8 cellular contexts compared by ENCODE assay signal in the genomic region with DNA sequence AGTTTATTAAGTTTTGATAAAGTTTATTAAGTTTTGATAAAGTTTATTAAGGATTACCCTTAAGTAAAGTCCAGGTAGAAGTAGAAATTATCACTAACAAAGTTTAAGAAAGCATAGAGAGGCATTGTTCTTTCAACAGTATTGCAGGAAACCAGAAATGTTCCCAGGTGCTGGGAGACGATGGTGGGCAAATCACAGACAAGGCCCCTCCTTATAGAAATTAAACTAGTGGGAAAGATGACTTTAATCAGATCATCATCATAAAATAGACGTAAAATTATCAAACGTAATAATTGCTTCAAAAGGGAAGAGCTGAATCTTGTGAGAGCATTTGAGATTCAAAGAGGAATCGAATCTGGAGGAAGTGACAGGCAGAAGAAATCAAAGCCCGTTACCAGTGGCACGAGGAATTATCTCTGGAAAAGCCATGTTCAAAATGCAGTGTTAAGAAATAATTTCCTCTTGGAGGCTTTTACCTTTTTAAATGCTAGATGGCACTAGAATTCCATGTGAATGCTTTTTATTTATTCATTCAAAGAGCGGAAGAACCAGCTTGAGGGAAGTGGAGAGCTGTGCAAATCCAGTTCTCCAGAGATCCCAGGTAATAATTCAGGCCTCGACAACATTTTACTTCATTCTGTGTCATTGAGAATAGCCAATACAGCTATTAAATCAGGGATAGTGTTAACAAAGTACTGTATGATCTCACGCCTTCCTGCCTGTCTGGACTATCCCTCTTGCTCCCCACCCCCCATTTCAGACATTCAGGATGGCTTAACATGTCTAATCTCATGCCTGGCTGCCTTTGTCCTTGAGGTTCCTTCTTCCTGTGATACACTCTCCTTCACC. TPM values are rescaled to one million over a fixed set of nuclear protein-coding genes. Genes with fewer than 3 reads are reported as not detected.
DNase-seq lines count a peak whose midpoint lies in the region; ATAC-seq, FAIRE-seq and TF ChIP-seq lines count a peak whose summit lies in the region.

No MANE protein-coding gene starts in this region.

- H3K4me1 ChIP-seq in K562 (replicated peaks in 1 of 2; ENCODE audit: control insufficient read depth in 2 of 2, insufficient read depth in 2 of 2, low read length in 2 of 2), result peaks cover 10 to 11% of the 10 kb centered on the region in 2 experiments; a peak in 4 of 5 replicates

- POLR2A ChIA-PET in K562 (lab: Yijun Ruan, JAX), result interaction anchor here (0.6 kb wide), 1 partner anchor 1083 kb away, joined by 3 read pairs; no protein-coding TSS in a partner anchor

- no peak for TF ChIP-seq EP300 in K562 (IDR thresholded peaks at IDR 0.05; ENCODE audit: low read length)

- in situ Hi-C loops in G401 (cut with HindIII; ENCODE audit: low sequenced_read_pairs) (no loop called here), K562 (cut with MboI) (loop anchor here (5.0 kb wide), 1 partner anchor 69 kb away; no protein-coding TSS in a partner anchor)

- FAIRE-seq in K562 (lab: Jason Lieb, UNC), result peak; percentile 57

- BruUV-seq in K562 (replicated peaks; lab: Mats Ljungman, UMichigan), result no TSS peak

- H3K9me3 ChIP-seq in K562 (replicated peaks; ENCODE audit: control insufficient read depth, insufficient read depth, low read depth, low read length), result no peaks in the 10 kb centered on the region

- peaks cover 5% of the 10 kb centered on the region; the same call in 1 of the 3 replicates for H3K36me3 ChIP-seq in K562 (ENCODE audit: control insufficient read depth, insufficient read depth, low read length)

- H3K27ac ChIP-seq in 22Rv1, result peak overlapping the region; percentile 54
- no peak overlapping the region for H3K27ac ChIP-seq in K562 (ENCODE audit: extremely low read depth, low read depth, low read length)

- peak; percentile 44 for TF ChIP-seq CTCF in 22Rv1 (IDR thresholded peaks at IDR 0.05)
- peak in 2 of 3 experiments; percentile 15 to 35; a peak in 2 of 6 replicates for TF ChIP-seq CTCF in K562 (IDR thresholded peaks at IDR 0.05 in 2 of 3, conservative IDR thresholded peaks at IDR 0.05 in 1 of 3; ENCODE audit: insufficient read depth in 2 of 3, low read depth in 1 of 3, low read length in 3 of 3)

- DNase-seq in G401 (ENCODE audit: low spot score), result peak; percentile 82
- DNase-seq in NCI-H226, result peak; percentile 32
- peak in 1 of 4 experiments; percentile 6 for DNase-seq in K562 (ENCODE audit: extremely low read depth in 1 of 4, low spot score in 3 of 4)
- peak; percentile 39 for DNase-seq in iris pigment epithelial cell (ENCODE audit: low read depth)
- DNase-seq in stimulated activated CD8-positive, alpha-beta memory T cell treated with anti-CD3 and anti-CD28 coated beads, Interleukin-4, amount 100 ng/mL, for 48 hours, result peak; percentile 18

- H3K4me3 ChIP-seq in K562, result peak overlapping the region; percentile 86; the same call in 1 of the 2 replicates

- H4K20me1 ChIP-seq in K562 (replicated peaks; ENCODE audit: control insufficient read depth, insufficient read depth, low read length), result peaks cover 4% of the 10 kb centered on the region; the same call in 1 of the 2 replicates

- intact Hi-C loops in K562 (cut with micrococcal nuclease), result loop anchor here (1.0 to 10.0 kb wide), 4 partner anchors 72 to 401 kb away; a partner anchor contains a TSS

- peak overlapping the region in 1 of 2 experiments; percentile 77; a peak in 2 of 4 replicates for H3K9ac ChIP-seq in K562 (ENCODE audit: insufficient read depth in 1 of 2, low read depth in 2 of 2, low read length in 2 of 2)

- peak overlapping the region; percentile 95 for H2AFZ ChIP-seq in K562 (ENCODE audit: low read depth, low read length)

- no peak for ATAC-seq in K562
- ATAC-seq in HG03565 (IDR thresholded peaks at IDR 0.05; ENCODE audit: unreplicated experiment), result no peak
- no peak for ATAC-seq in GM18520 (IDR thresholded peaks at IDR 0.05; ENCODE audit: unreplicated experiment)

- TF ChIP-seq POLR2A in K562 (conservative IDR thresholded peaks at IDR 0.05), result no peak

- H3K4me2 ChIP-seq in K562 (ENCODE audit: insufficient read depth, low read length), result peak overlapping the region; percentile 91

- no peaks in the 10 kb centered on the region for H3K9me1 ChIP-seq in K562 (ENCODE audit: control insufficient read depth, insufficient read depth, low read length)

- H3K27me3 ChIP-seq in K562 (ENCODE audit: control insufficient read depth in 2 of 2, insufficient read depth in 2 of 2, low read length in 2 of 2), result peaks cover 0 to 4% of the 10 kb centered on the region in 2 experiments; a peak in 3 of 5 replicates

- CTCF ChIA-PET in K562 (lab: Yijun Ruan, JAX; ENCODE audit: low intra/inter-chr PET ratio), result interaction anchor here (0.6 to 3.8 kb wide), 3 partner anchors 71 to 580 kb away, joined by 3 to 34 read pairs (median 3); no protein-coding TSS in a partner anchor

- peak in 1 of 2 experiments; percentile 21; a peak in 1 of 4 replicates for TF ChIP-seq RAD21 in K562 (CRISPR knock-in tag; conservative IDR thresholded peaks at IDR 0.05 in 1 of 2, IDR thresholded peaks at IDR 0.05 in 1 of 2)

- H3K79me2 ChIP-seq in K562 (ENCODE audit: control insufficient read depth, insufficient read depth, low read length), result peaks cover 18% of the 10 kb centered on the region

- 67% methylated on average over 9 of the region's 9 CpGs for WGBS in K562 (ENCODE audit: insufficient coverage, low coverage, missing lambda C conversion rate)

TF ChIP-seq in K562, 482 proteins besides CTCF, POLR2A, EP300 and RAD21:
- 0 out of 2 replicates have a peak, but pooled peaks have one; percentile 14 for TF ChIP-seq ZNF589 (CRISPR knock-in tag; IDR thresholded peaks at IDR 0.05; ENCODE audit: low read depth)
- TF ChIP-seq, protein P1, sequence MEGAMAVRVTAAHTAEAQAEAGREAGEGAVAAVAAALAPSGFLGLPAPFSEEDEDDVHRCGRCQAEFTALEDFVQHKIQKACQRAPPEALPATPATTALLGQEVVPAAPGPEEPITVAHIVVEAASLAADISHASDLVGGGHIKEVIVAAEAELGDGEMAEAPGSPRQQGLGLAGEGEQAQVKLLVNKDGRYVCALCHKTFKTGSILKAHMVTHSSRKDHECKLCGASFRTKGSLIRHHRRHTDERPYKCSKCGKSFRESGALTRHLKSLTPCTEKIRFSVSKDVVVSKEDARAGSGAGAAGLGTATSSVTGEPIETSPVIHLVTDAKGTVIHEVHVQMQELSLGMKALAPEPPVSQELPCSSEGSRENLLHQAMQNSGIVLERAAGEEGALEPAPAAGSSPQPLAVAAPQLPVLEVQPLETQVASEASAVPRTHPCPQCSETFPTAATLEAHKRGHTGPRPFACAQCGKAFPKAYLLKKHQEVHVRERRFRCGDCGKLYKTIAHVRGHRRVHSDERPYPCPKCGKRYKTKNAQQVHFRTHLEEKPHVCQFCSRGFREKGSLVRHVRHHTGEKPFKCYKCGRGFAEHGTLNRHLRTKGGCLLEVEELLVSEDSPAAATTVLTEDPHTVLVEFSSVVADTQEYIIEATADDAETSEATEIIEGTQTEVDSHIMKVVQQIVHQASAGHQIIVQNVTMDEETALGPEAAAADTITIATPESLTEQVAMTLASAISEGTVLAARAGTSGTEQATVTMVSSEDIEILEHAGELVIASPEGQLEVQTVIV (CRISPR knock-in tag; IDR thresholded peaks at IDR 0.05; ENCODE audit: borderline replicate concordance), result no peak

RNA-seq across cellular contexts. Expression of a gene that starts 1.0 kb away (rescaled TPM):
- total RNA-seq in G401 (2014; rRNA removed; shearing (Covaris generic)), result 94.6 and 98.6 TPM in 2 replicates
- total RNA-seq in K562 (2011; cell fraction: chromatin; rRNA removed; ENCODE audit: low replicate concordance), result 15.3 and 15.5 TPM in 2 replicates
- 18.6 and 20.5 TPM in 2 replicates for total RNA-seq in K562 (2011; cell fraction: nucleolus; rRNA removed)
- 20.0 and 22.3 TPM in 2 replicates for total RNA-seq in K562 (2011; cell fraction: nucleoplasm; rRNA removed)
- total RNA-seq in K562 (2014; rRNA removed) (14.4 and 16.5 TPM in 2 replicates), K562 (2014; rRNA removed; fragmentation: Illumina TruSeq; extraction: Trizol) (13.0 and 14.1 TPM in 2 replicates), K562 (2015; rRNA removed; fragmentation: Illumina TruSeq; extraction: Trizol) (14.8 and 15.2 TPM in 2 replicates), K562 (2021) (15.9 and 17.8 TPM in 2 replicates)
- polyA plus RNA-seq in K562 (2011; rRNA removed) (13.6 and 18.0 TPM in 2 replicates), K562 (2014; fragmentation: Illumina TruSeq; extraction: Trizol) (14.9 and 15.3 TPM in 2 replicates), K562 (2014; fragmentation: Nextera tagmentation; extraction: Ambion mirVana) (1 to 10 TPM; 6.7 to 8.8 TPM), K562 (2014; rRNA removed) (18.2 and 21.8 TPM in 2 replicates)
- 11.5 and 20.7 TPM in 2 replicates for polyA plus RNA-seq in K562 (2011; cell fraction: cytosol; rRNA removed)
- 12.6 and 16.2 TPM in 2 replicates for polyA plus RNA-seq in K562 (2011; cell fraction: nucleus; rRNA removed)
- 15.7 and 16.1 TPM in 2 replicates for polyA plus RNA-seq in K562 (2012)
- 8.4 and 13.1 TPM in 2 replicates for polyA minus RNA-seq in K562 (2011; rRNA and poly(A)+ RNA removed)
- polyA minus RNA-seq in K562 (2011; cell fraction: cytosol; rRNA and poly(A)+ RNA removed), result 5.2 and 8.2 TPM in 2 replicates
- 4.7 and 7.4 TPM in 2 replicates for polyA minus RNA-seq in K562 (2011; cell fraction: nucleus; rRNA and poly(A)+ RNA removed)

RNA-seq across cellular contexts. Expression of a gene that starts 44.5 kb away (rescaled TPM):
- not detected in 2 replicates for total RNA-seq in G401 (2014; rRNA removed; shearing (Covaris generic))
- total RNA-seq in K562 (2011; cell fraction: chromatin; rRNA removed; ENCODE audit: low replicate concordance), result not detected in 2 replicates
- total RNA-seq in K562 (2011; cell fraction: nucleolus; rRNA removed), result not detected in 2 replicates
- not detected in 2 replicates for total RNA-seq in K562 (2011; cell fraction: nucleoplasm; rRNA removed)
- total RNA-seq in K562 (2014; rRNA removed) (not detected in 2 replicates), K562 (2014; rRNA removed; fragmentation: Illumina TruSeq; extraction: Trizol) (not detected in 2 replicates), K562 (2015; rRNA removed; fragmentation: Illumina TruSeq; extraction: Trizol) (0.19 TPM in 1 of 2 replicates, not detected in the other), K562 (2021) (not detected in 2 replicates)
- polyA plus RNA-seq in K562 (2011; rRNA removed) (not detected in 2 replicates), K562 (2014; fragmentation: Illumina TruSeq; extraction: Trizol) (not detected in 2 replicates), K562 (2014; fragmentation: Nextera tagmentation; extraction: Ambion mirVana) (not detected), K562 (2014; rRNA removed) (0.23 TPM in 1 of 2 replicates, not detected in the other)
- 0.15 TPM in 1 of 2 replicates, not detected in the other for polyA plus RNA-seq in K562 (2011; cell fraction: cytosol; rRNA removed)
- not detected in 2 replicates for polyA plus RNA-seq in K562 (2011; cell fraction: nucleus; rRNA removed)
- polyA plus RNA-seq in K562 (2012), result 0.12 and 3.3 TPM in 2 replicates
- not detected in 2 replicates for polyA minus RNA-seq in K562 (2011; rRNA and poly(A)+ RNA removed)
- not detected in 2 replicates for polyA minus RNA-seq in K562 (2011; cell fraction: cytosol; rRNA and poly(A)+ RNA removed)
- polyA minus RNA-seq in K562 (2011; cell fraction: nucleus; rRNA and poly(A)+ RNA removed), result not detected in 2 replicates
